In the genomic region with DNA sequence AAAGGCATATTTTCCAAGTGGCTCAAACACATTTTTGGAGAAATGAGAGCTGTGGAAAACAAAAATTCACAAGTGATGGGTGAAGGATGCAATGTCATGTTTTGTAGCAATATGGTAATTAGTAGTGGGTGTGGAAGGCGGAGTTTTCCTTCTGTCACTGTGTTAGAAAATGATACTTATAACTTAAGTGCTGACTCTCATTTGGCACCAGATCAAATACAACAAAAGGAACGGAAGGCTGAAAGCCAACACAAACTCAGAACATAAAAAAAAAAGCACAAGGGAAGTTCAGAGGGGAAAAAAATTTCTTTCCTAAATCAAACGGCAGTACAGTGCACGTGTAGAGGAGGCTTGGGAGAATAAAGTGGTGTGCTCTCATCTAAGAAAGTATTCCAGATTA, we compare ENCODE assay signal across 10 cellular contexts. TPM values are rescaled to one million over a fixed set of nuclear protein-coding genes. Genes with fewer than 3 reads are reported as not detected.
DNase-seq lines count a peak whose midpoint lies in the region; ATAC-seq, FAIRE-seq and TF ChIP-seq lines count a peak whose summit lies in the region.
"Had no signal": no experiment of that assay in that cellular context is flagged by ENCODE, and none has a peak within 500 bp of the region (broad histone marks: within the 10 kb centered on the region; RNA-seq: fewer than 3 reads in every experiment).

A gene with protein sequence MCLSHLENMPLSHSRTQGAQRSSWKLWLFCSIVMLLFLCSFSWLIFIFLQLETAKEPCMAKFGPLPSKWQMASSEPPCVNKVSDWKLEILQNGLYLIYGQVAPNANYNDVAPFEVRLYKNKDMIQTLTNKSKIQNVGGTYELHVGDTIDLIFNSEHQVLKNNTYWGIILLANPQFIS (minus strand): TSS at position 77 of the 400 bp plus-strand sequence. CDS start 45 bp downstream, at position 32.

- TF ChIP-seq RAD21 in liver (IDR thresholded peaks at IDR 0.05) (peak in 1 of 2 donors; percentile 32), HepG2 (CRISPR knock-in tag; IDR thresholded peaks at IDR 0.05) (no peak)

- no peak within 1 kb of the TSS for H3K27ac ChIP-seq in liver (ENCODE audit: low read depth in 1 of 2, low read length in 2 of 2)
- H3K27ac ChIP-seq in HepG2 (ENCODE audit: extremely low read length, insufficient read depth, low read length) = no peak within 1 kb of the TSS
- H3K27ac ChIP-seq in upper lobe of right lung = no peak within 1 kb of the TSS
- H3K27ac ChIP-seq: ascending aorta had no signal

- in situ Hi-C loops in HepG2 (cut with HindIII; ENCODE audit: extremely low pct_ligation_motif_present, low pct_unique_long_range_greater_than_20kb) = no loop called here

- intact Hi-C loops in HepG2 (cut with micrococcal nuclease; ENCODE audit: unreplicated experiment) = no loop called here
- intact Hi-C loops in upper lobe of right lung (cut with DNase I) = no loop called here

- TF ChIP-seq CTCF in liver (IDR thresholded peaks at IDR 0.05; ENCODE audit: low read depth, low read length, missing input control) (no peak), HepG2 (CRISPR knock-in tag; IDR thresholded peaks at IDR 0.05) (no peak), bronchial epithelial cell (IDR thresholded peaks at IDR 0.05; ENCODE audit: insufficient read depth, low read length, severe bottlenecking) (no peak), upper lobe of right lung (IDR thresholded peaks at IDR 0.05) (no peak)

- TF ChIP-seq POLR2A in HepG2 (IDR thresholded peaks at IDR 0.05; ENCODE audit: insufficient read depth in 1 of 2, low read depth in 2 of 2, low read length in 2 of 2) = no peak

- no peak for TF ChIP-seq EP300 in HepG2 (IDR thresholded peaks at IDR 0.05; ENCODE audit: low read depth in 2 of 2, low read length in 2 of 2)
- no peak for TF ChIP-seq EP300 in HepG2 (CRISPR knock-in tag; IDR thresholded peaks at IDR 0.05; ENCODE audit: borderline replicate concordance)

- H3K36me3 ChIP-seq in liver (ENCODE audit: control insufficient read depth in 4 of 4, insufficient read depth in 3 of 4, low read depth in 1 of 4, low read length in 3 of 4) (no peaks in the 10 kb centered on the region), HepG2 (replicated peaks in 1 of 2; ENCODE audit: control insufficient read depth in 1 of 2, insufficient read depth in 2 of 2, low read length in 2 of 2) (no peaks in the 10 kb centered on the region), bronchial epithelial cell (ENCODE audit: control insufficient read depth, insufficient read depth, low read length) (no peaks in the 10 kb centered on the region), upper lobe of right lung (no peaks in the 10 kb centered on the region)
- H3K36me3 ChIP-seq: ascending aorta had no signal

- peaks cover 2 to 24% (median 14%) of the 10 kb centered on the region in 4 donors for H3K4me1 ChIP-seq in liver (ENCODE audit: control insufficient read depth in 4 of 4, insufficient read depth in 4 of 4, low read length in 3 of 4)
- H3K4me1 ChIP-seq in HepG2 (ENCODE audit: insufficient read depth, low read length) = no peaks in the 10 kb centered on the region
- peaks cover 22% of the 10 kb centered on the region for H3K4me1 ChIP-seq in upper lobe of right lung
- H3K4me1 ChIP-seq: ascending aorta had no signal

- H2AFZ ChIP-seq in HepG2 (ENCODE audit: low read length) = no peak within 1 kb of the TSS

- H3K4me2 ChIP-seq in HepG2 (ENCODE audit: low read depth, low read length) = no peak within 1 kb of the TSS

- POLR2A ChIA-PET in HepG2 (lab: Yijun Ruan, JAX) = no interaction called here

- CTCF ChIA-PET in HepG2 (lab: Yijun Ruan, JAX; ENCODE audit: low intra/inter-chr PET ratio, low total read pairs) = no interaction called here

- H3K4me3 ChIP-seq in liver (ENCODE audit: low read depth in 1 of 3, low read length in 3 of 3) (no peak within 1 kb of the TSS), HepG2 (replicated peaks in 1 of 3; ENCODE audit: insufficient read depth in 1 of 3, low read depth in 2 of 3, low read length in 3 of 3) (no peak within 1 kb of the TSS), bronchial epithelial cell (ENCODE audit: low read depth, low read length) (no peak within 1 kb of the TSS), upper lobe of right lung (no peak within 1 kb of the TSS)
- H3K4me3 ChIP-seq: ascending aorta had no signal

- H4K20me1 ChIP-seq in HepG2 (ENCODE audit: insufficient read depth, low read length) = no peaks in the 10 kb centered on the region

- no peak within 1 kb of the TSS for H3K9ac ChIP-seq in liver (ENCODE audit: low read depth in 1 of 2, low read length in 2 of 2)
- H3K9ac ChIP-seq in HepG2 (ENCODE audit: insufficient read depth, low read depth, low read length) = no peak within 1 kb of the TSS

- no peaks in the 10 kb centered on the region for H3K79me2 ChIP-seq in HepG2 (ENCODE audit: insufficient read depth, low read length)

- no TSS peak for BruUV-seq in HepG2 (replicated peaks; lab: Mats Ljungman, UMichigan)

- ATAC-seq in HepG2 (no peak), upper lobe of right lung (peak; percentile 59), GM21786 (IDR thresholded peaks at IDR 0.05; ENCODE audit: unreplicated experiment) (no peak), HG03432 (IDR thresholded peaks at IDR 0.05; ENCODE audit: unreplicated experiment) (no peak)

- H3K27me3 ChIP-seq in liver (ENCODE audit: control insufficient read depth in 4 of 4, insufficient read depth in 4 of 4, low read length in 3 of 4) = no peaks in the 10 kb centered on the region
- no peaks in the 10 kb centered on the region for H3K27me3 ChIP-seq in HepG2 (ENCODE audit: control insufficient read depth in 1 of 2, insufficient read depth in 2 of 2, low read length in 2 of 2)
- no peaks in the 10 kb centered on the region for H3K27me3 ChIP-seq in bronchial epithelial cell (ENCODE audit: control insufficient read depth, insufficient read depth, low read length)
- H3K27me3 ChIP-seq in upper lobe of right lung = no peaks in the 10 kb centered on the region
- H3K27me3 ChIP-seq: ascending aorta had no signal

- WGBS in liver = 9% methylated on average over 4 of the region's 4 CpGs
- 2% methylated on average over 4 of the region's 4 CpGs for WGBS in HepG2 (ENCODE audit: low lambda C conversion rate)

- DNase-seq in HepG2 (ENCODE audit: low spot score) (no peak), bronchial epithelial cell (ENCODE audit: low read depth) (peak; percentile 80), kidney glomerular epithelial cell (lab: John Stamatoyannopoulos, UW) (peak; percentile 63), upper lobe of right lung (no peak), NAMALWA (ENCODE audit: low spot score) (no peak)
- DNase-seq: SW 1271 had no signal

- H3K9me3 ChIP-seq in liver (ENCODE audit: control insufficient read depth in 4 of 4, low read length in 3 of 4) (no peaks in the 10 kb centered on the region), HepG2 (ENCODE audit: low read length) (no peaks in the 10 kb centered on the region), upper lobe of right lung (no peaks in the 10 kb centered on the region)
- H3K9me3 ChIP-seq: ascending aorta had no signal

- FAIRE-seq in HepG2 (lab: Jason Lieb, UNC) (no peak), bronchial epithelial cell (lab: Jason Lieb, UNC) (no peak)

TF ChIP-seq in liver, 16 proteins besides CTCF, POLR2A, EP300 and RAD21 (continues in another document):
- TF ChIP-seq HNF4G (IDR thresholded peaks at IDR 0.05) (no peak), EGR1 (IDR thresholded peaks at IDR 0.05; ENCODE audit: low read depth in 2 of 2) (no peak)
- TF ChIP-seq, protein P1, sequence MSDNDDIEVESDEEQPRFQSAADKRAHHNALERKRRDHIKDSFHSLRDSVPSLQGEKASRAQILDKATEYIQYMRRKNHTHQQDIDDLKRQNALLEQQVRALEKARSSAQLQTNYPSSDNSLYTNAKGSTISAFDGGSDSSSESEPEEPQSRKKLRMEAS (IDR thresholded peaks at IDR 0.05) = peak; percentile 30

TF ChIP-seq in HepG2, 621 proteins besides CTCF, POLR2A, EP300 and RAD21 (continues in another document):
- TF ChIP-seq PTBP1 (IDR thresholded peaks at IDR 0.05; ENCODE audit: low read depth, low read length, poor library complexity, severe bottlenecking) (no peak), RBM39 (IDR thresholded peaks at IDR 0.05; ENCODE audit: low read depth, low read length, poor library complexity, severe bottlenecking) (no peak), ZNF138 (CRISPR knock-in tag; IDR thresholded peaks at IDR 0.05; ENCODE audit: low read depth) (no peak), CAMTA2 (CRISPR knock-in tag; IDR thresholded peaks at IDR 0.05; ENCODE audit: borderline replicate concordance) (no peak), CHD2 (IDR thresholded peaks at IDR 0.05; ENCODE audit: low read depth, low read length) (no peak), RAD51 (IDR thresholded peaks at IDR 0.05; ENCODE audit: borderline replicate concordance) (no peak), CHD4 (IDR thresholded peaks at IDR 0.05; ENCODE audit: borderline replicate concordance, low read length) (no peak), ZSCAN22 (CRISPR knock-in tag; IDR thresholded peaks at IDR 0.05) (no peak)

RNA-seq across cellular contexts. Expression of the gene that starts here (rescaled TPM):
- total RNA-seq in liver (under 1 TPM in 1 of 2 donors, not detected in 1; 0.61 TPM), HepG2 (2016; rRNA removed; fragmentation: Illumina TruSeq; extraction: Trizol) (not detected in 2 replicates), bronchial epithelial cell (not detected in 2 replicates), upper lobe of right lung (not detected)
- polyA plus RNA-seq in liver (not detected), HepG2 (2011; rRNA removed) (not detected in 2 replicates)
- total RNA-seq in HepG2 (2016; cell fraction: cytosol; rRNA removed; fragmentation: Illumina TruSeq; extraction: Trizol; ENCODE audit: low read depth) = not detected in 2 replicates
- not detected in 2 replicates for total RNA-seq in HepG2 (2016; cell fraction: insoluble cytoplasmic fraction; rRNA removed; fragmentation: Illumina TruSeq; extraction: Trizol)
- not detected in 2 replicates for total RNA-seq in HepG2 (2016; cell fraction: membrane; rRNA removed; fragmentation: Illumina TruSeq; extraction: Trizol)
- not detected in 2 replicates for total RNA-seq in HepG2 (2016; cell fraction: nucleus; rRNA removed; fragmentation: Illumina TruSeq; extraction: Trizol)
- polyA plus RNA-seq in HepG2 (2011; cell fraction: cytosol; rRNA removed) = not detected in 2 replicates
- not detected in 2 replicates for polyA plus RNA-seq in HepG2 (2011; cell fraction: nucleus; rRNA removed)
- not detected in 2 replicates for polyA plus RNA-seq in HepG2 (2012)
- polyA plus RNA-seq in HepG2 (2016; cell fraction: cytosol; fragmentation: Illumina TruSeq; extraction: Trizol; ENCODE audit: low read depth) = not detected in 2 replicates
- not detected in 2 replicates for polyA plus RNA-seq in HepG2 (2016; cell fraction: insoluble cytoplasmic fraction; fragmentation: Illumina TruSeq; extraction: Trizol; ENCODE audit: low read depth)
- not detected in 2 replicates for polyA plus RNA-seq in HepG2 (2016; cell fraction: membrane; fragmentation: Illumina TruSeq; extraction: Trizol; ENCODE audit: low read depth)
- not detected in 2 replicates for polyA plus RNA-seq in HepG2 (2016; cell fraction: nucleus; fragmentation: Illumina TruSeq; extraction: Trizol; ENCODE audit: insufficient read depth, low read depth)
- not detected in 2 replicates for polyA minus RNA-seq in HepG2 (2011; rRNA and poly(A)+ RNA removed; ENCODE audit: low replicate concordance)
- not detected in 2 replicates for polyA minus RNA-seq in HepG2 (2011; cell fraction: cytosol; rRNA and poly(A)+ RNA removed)
- polyA minus RNA-seq in HepG2 (2011; cell fraction: nucleus; rRNA and poly(A)+ RNA removed) = not detected in 2 replicates
- total RNA-seq: ascending aorta had no signal

Comparison
In these comparisons a context has a peak if more than half of its experiments do, and no peak if none do; other contexts are left out.
1. Peak in DNase-seq in bronchial epithelial cell; RNA of the gene not detected or under 1 TPM.
2. Peak in ATAC-seq in upper lobe of right lung; RNA of the gene not detected or under 1 TPM.